1 cellular context compared by ENCODE assay signal in the genomic region with DNA sequence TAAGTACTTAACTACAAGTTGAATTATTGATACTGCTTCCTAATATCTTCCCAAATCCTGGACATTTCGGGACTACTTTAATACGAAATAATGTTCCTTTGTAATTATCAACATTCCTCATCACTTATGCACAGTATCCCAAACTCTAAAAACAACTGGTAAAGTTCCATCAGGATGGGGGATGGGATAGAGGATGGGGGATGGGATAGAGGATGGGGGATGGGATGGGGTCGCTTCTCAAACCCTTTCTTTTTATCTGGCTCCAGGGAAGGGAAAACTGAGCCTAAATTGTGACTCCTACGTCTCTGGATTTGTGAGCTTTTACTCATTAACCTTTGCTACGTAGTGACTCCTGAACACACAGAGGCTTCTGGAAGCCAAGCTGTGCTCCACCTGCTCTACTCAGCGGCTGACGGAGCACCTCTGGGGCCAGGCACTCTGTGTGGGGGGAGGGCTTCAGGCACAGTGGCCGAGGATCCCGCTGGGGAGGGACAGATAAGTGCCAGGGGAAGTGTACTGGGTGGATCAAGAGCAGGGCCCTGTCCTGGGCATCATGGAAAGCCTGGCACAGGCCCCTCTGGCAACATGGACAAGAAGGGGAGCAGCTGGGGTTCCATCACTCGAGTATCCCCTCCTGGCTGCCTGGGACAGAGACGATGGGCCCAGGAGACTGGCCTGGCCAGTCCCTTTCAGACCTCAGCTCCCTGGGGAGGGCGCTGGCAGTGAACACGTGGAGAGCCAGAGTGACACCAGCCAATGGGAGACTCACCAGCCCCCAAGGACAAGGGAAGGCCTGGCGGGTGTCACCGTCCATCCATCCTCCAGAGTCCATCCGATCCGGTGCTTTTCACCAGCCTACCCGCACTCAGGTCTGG.
TF ChIP-seq lines count a peak whose summit lies in the region.

No MANE protein-coding gene starts in this region.

TF ChIP-seq in GM23338, 12 proteins besides CTCF, POLR2A, EP300 and RAD21 (continued from another document):
- TF ChIP-seq, protein P1, sequence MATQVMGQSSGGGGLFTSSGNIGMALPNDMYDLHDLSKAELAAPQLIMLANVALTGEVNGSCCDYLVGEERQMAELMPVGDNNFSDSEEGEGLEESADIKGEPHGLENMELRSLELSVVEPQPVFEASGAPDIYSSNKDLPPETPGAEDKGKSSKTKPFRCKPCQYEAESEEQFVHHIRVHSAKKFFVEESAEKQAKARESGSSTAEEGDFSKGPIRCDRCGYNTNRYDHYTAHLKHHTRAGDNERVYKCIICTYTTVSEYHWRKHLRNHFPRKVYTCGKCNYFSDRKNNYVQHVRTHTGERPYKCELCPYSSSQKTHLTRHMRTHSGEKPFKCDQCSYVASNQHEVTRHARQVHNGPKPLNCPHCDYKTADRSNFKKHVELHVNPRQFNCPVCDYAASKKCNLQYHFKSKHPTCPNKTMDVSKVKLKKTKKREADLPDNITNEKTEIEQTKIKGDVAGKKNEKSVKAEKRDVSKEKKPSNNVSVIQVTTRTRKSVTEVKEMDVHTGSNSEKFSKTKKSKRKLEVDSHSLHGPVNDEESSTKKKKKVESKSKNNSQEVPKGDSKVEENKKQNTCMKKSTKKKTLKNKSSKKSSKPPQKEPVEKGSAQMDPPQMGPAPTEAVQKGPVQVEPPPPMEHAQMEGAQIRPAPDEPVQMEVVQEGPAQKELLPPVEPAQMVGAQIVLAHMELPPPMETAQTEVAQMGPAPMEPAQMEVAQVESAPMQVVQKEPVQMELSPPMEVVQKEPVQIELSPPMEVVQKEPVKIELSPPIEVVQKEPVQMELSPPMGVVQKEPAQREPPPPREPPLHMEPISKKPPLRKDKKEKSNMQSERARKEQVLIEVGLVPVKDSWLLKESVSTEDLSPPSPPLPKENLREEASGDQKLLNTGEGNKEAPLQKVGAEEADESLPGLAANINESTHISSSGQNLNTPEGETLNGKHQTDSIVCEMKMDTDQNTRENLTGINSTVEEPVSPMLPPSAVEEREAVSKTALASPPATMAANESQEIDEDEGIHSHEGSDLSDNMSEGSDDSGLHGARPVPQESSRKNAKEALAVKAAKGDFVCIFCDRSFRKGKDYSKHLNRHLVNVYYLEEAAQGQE (IDR thresholded peaks at IDR 0.05; ENCODE audit: unreplicated experiment): no peak
- TF ChIP-seq EZH2phosphoT487 (IDR thresholded peaks at IDR 0.05; ENCODE audit: unreplicated experiment): no peak
- TF ChIP-seq JUNB (IDR thresholded peaks at IDR 0.05; ENCODE audit: unreplicated experiment): no peak
- no peak for TF ChIP-seq POLR2AphosphoS5 (IDR thresholded peaks at IDR 0.05; ENCODE audit: low read depth)
- no peak for TF ChIP-seq CREB1 (CRISPR knock-in tag; IDR thresholded peaks at IDR 0.05; ENCODE audit: low read depth)
- no peak for TF ChIP-seq NANOG (IDR thresholded peaks at IDR 0.05; ENCODE audit: borderline replicate concordance)
- TF ChIP-seq EZH2 (IDR thresholded peaks at IDR 0.05; ENCODE audit: low read depth, unreplicated experiment): no peak
- no peak for TF ChIP-seq ZNF331 (CRISPR knock-in tag; IDR thresholded peaks at IDR 0.05; ENCODE audit: low read depth)
- no peak for TF ChIP-seq ZNF462 (CRISPR knock-in tag; IDR thresholded peaks at IDR 0.05)
- TF ChIP-seq ETS1 (IDR thresholded peaks at IDR 0.05): no peak
- TF ChIP-seq STAT1 (IDR thresholded peaks at IDR 0.05; ENCODE audit: unreplicated experiment): no peak
